ENCODE assay signal across 14 cellular contexts in genomic region chr10:79358811-79359210, GRCh38. TPM values are rescaled to one million over a fixed set of nuclear protein-coding genes. Genes with fewer than 3 reads are reported as not detected.
DNase-seq lines count a peak whose midpoint lies in the region; ATAC-seq and TF ChIP-seq lines count a peak whose summit lies in the region.
"Had no signal": no experiment of that assay in that cellular context is flagged by ENCODE, and none has a peak within 500 bp of the region (broad histone marks: within the 10 kb centered on the region; RNA-seq: fewer than 3 reads in every experiment).

No MANE protein-coding gene starts in this region.

- TF ChIP-seq POLR2A in sigmoid colon (IDR thresholded peaks at IDR 0.05), result no peak

- TF ChIP-seq EP300 in sigmoid colon (IDR thresholded peaks at IDR 0.05), result no peak

- H3K4me1 ChIP-seq in colonic mucosa (no peaks in the 10 kb centered on the region), sigmoid colon (no peaks in the 10 kb centered on the region)

- H3K27ac ChIP-seq in colonic mucosa (peak overlapping the region; percentile 43), sigmoid colon (no peak overlapping the region)

- H3K9me3 ChIP-seq in colonic mucosa, result no peaks in the 10 kb centered on the region
- H3K9me3 ChIP-seq in sigmoid colon, result no peaks in the 10 kb centered on the region

- DNase-seq in colonic mucosa, result peak; percentile 75
- peak; percentile 18 for DNase-seq in sigmoid colon
- no peak for DNase-seq in NCI-H2171 (lab: John Stamatoyannopoulos, UW)
- DNase-seq in HCEC 1CT, result no peak
- DNase-seq in activated T-cell treated with anti-CD3 and anti-CD28 coated beads, Interleukin-2, amount 50 U/mL, for 48 hours, result no peak
- DNase-seq: endodermal cell, foreskin melanocyte, H7, IMR-90, naive B cell, NCI-H82 had no signal

- H3K4me3 ChIP-seq in colonic mucosa, result no peak overlapping the region
- no peak overlapping the region for H3K4me3 ChIP-seq in sigmoid colon

- ATAC-seq in GM18858 (IDR thresholded peaks at IDR 0.05; ENCODE audit: unreplicated experiment), result peak; percentile 51
- peak; percentile 65 for ATAC-seq in HG02852 (IDR thresholded peaks at IDR 0.05; ENCODE audit: unreplicated experiment)
- no peak for ATAC-seq in GM21447 (IDR thresholded peaks at IDR 0.05; ENCODE audit: unreplicated experiment)

- H3K36me3 ChIP-seq in colonic mucosa (peaks cover 2% of the 10 kb centered on the region), sigmoid colon (peaks cover 7 to 19% (median 10%) of the 10 kb centered on the region in 4 donors)

- TF ChIP-seq CTCF in colonic mucosa (IDR thresholded peaks at IDR 0.05) (no peak), sigmoid colon (IDR thresholded peaks at IDR 0.05) (no peak)

- intact Hi-C loops in colonic mucosa (cut with DNase I), result no loop called here
- intact Hi-C loops in sigmoid colon (cut with DNase I), result no loop called here

- no peaks in the 10 kb centered on the region for H3K27me3 ChIP-seq in colonic mucosa
- no peaks in the 10 kb centered on the region for H3K27me3 ChIP-seq in sigmoid colon

- no peak overlapping the region for H3K9ac ChIP-seq in colonic mucosa (ENCODE audit: low read depth in 2 of 2, low read length in 2 of 2)

- 16 to 55% methylated on average over 5 of the region's 5 CpGs for WGBS in sigmoid colon, 2 donors

RNA-seq across cellular contexts. Expression of gene PPIF, which starts 11.5 kb away (rescaled TPM):
- total RNA-seq in colonic mucosa (100 to 1,000 TPM in 1 of 2 donors, 10 to 100 TPM in 1; 99.3 to 154 TPM), sigmoid colon (10 to 100 TPM; 26.4 to 48.5 (median 32.5) TPM)
- 10 to 100 TPM; 60.7 to 74.9 (median 71.9) TPM for polyA plus RNA-seq in sigmoid colon

Comparison
In these comparisons a context has a peak if more than half of its experiments do, and no peak if none do; other contexts are left out.
1. DNase-seq: peak in colonic mucosa (single experiment) and sigmoid colon (single experiment); none in NCI-H2171 (single experiment), HCEC 1CT (single experiment) and activated T-cell treated with anti-CD3 and anti-CD28 coated beads, Interleukin-2, amount 50 U/mL, for 48 hours (0 of 2).